Comparison of ENCODE assay signal across 26 cellular contexts in the genomic region with DNA sequence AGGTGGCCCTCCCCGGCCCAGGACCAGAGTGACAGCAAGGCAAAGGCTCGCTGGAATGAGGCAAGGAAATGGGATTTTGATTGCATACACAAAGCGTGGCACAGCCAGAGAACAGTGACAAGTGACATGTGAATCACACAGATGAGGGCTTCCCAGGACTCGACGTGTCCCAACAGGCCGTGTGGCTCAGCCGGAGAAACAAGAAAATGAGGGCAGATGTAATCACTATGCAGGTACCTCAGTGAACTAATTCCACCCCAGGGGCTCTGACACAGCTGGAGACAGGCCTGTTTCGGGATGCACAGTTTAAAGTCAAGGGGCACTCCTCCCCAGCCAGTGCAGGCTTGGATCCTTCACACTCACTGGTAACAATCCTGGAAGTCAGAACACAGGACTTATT.
DNase-seq lines count a peak whose midpoint lies in the region; ATAC-seq and TF ChIP-seq lines count a peak whose summit lies in the region.
"Had no signal": no experiment of that assay in that cellular context is flagged by ENCODE, and none has a peak within 500 bp of the region (broad histone marks: within the 10 kb centered on the region; RNA-seq: fewer than 3 reads in every experiment).

No MANE protein-coding gene starts in this region.

- no peak for TF ChIP-seq EP300 in sigmoid colon (IDR thresholded peaks at IDR 0.05)

- intact Hi-C loops in sigmoid colon (cut with DNase I): no loop called here

- DNase-seq in ELF-1 (ENCODE audit: low read depth, low spot score) (peak; percentile 53), WERI-Rb-1 (peak; percentile 17), islet precursor cell (peak; percentile 80), sigmoid colon (peak; percentile 43)
- no peak for DNase-seq in effector CD4-positive, alpha-beta T cell
- DNase-seq: activated CD4-positive, alpha-beta T cell treated with anti-CD3 and anti-CD28 coated beads for 36 hours; activated CD8-positive, alpha-beta T cell treated with anti-CD3 and anti-CD28 coated beads, Interleukin-2, amount 10 ng/mL, durations not matched to agents 7 days and 5 days; activated naive CD4-positive, alpha-beta T cell treated with anti-CD3 and anti-CD28 coated beads for 36 hours; AML-193; CD8-positive, alpha-beta T cell; cerebellar nuclear complex; dermis blood vessel endothelial cell; H9; IMR-90; left ventricle myocardium inferior; NCI-H2107; NCI-H345; NCI-H748 treated with DMSO at 0.1 percent for 48 hours; Peyer's patch; psoas muscle; SJCRH30; SW 1271; upper lobe of left lung had no signal

- 88% methylated on average over 8 of the region's 8 CpGs for WGBS in sigmoid colon, 2 donors

- H3K36me3 ChIP-seq in WERI-Rb-1: no peaks in the 10 kb centered on the region
- no peaks in the 10 kb centered on the region for H3K36me3 ChIP-seq in sigmoid colon
- H3K36me3 ChIP-seq: left ventricle myocardium inferior, Peyer's patch, SJCRH30, upper lobe of left lung had no signal

- peaks cover 0 to 17% (median 0%) of the 10 kb centered on the region in 4 donors for H3K4me1 ChIP-seq in sigmoid colon
- H3K4me1 ChIP-seq: Peyer's patch, psoas muscle, SJCRH30 had no signal

- TF ChIP-seq CTCF in WERI-Rb-1 (IDR thresholded peaks at IDR 0.05; ENCODE audit: low read depth, low read length) (no peak), sigmoid colon (IDR thresholded peaks at IDR 0.05) (no peak)

- H3K4me3 ChIP-seq in WERI-Rb-1 (ENCODE audit: low read depth, low read length) (no peak overlapping the region), sigmoid colon (no peak overlapping the region)
- H3K4me3 ChIP-seq: left ventricle myocardium inferior, Peyer's patch, psoas muscle, SJCRH30, upper lobe of left lung had no signal

- no peak for TF ChIP-seq POLR2A in sigmoid colon (IDR thresholded peaks at IDR 0.05)

- no peaks in the 10 kb centered on the region for H3K27me3 ChIP-seq in WERI-Rb-1 (ENCODE audit: insufficient read depth, low read depth, severe bottlenecking)
- H3K27me3 ChIP-seq in sigmoid colon: no peaks in the 10 kb centered on the region
- H3K27me3 ChIP-seq: Peyer's patch, SJCRH30, upper lobe of left lung had no signal

- ATAC-seq in HG03175 (IDR thresholded peaks at IDR 0.05; ENCODE audit: unreplicated experiment) (no peak), HG03520 (IDR thresholded peaks at IDR 0.05; ENCODE audit: unreplicated experiment) (no peak)
- ATAC-seq: activated CD4-positive, alpha-beta T cell treated with anti-CD3 and anti-CD28 coated beads for 36 hours; activated CD8-positive, alpha-beta T cell treated with anti-CD3 and anti-CD28 coated beads, Interleukin-2, amount 10 ng/mL, durations not matched to agents 7 days and 5 days; CD8-positive, alpha-beta T cell; psoas muscle; stimulated activated effector memory CD8-positive, alpha-beta T cell treated with anti-CD3 and anti-CD28 coated beads, Interleukin-12 subunit alpha, Interleukin-12 subunit beta, amount 100 ng/mL, for 72 hours had no signal

- H3K27ac ChIP-seq in WERI-Rb-1 (no peak overlapping the region), sigmoid colon (no peak overlapping the region)
- H3K27ac ChIP-seq: Peyer's patch, psoas muscle, SJCRH30, upper lobe of left lung had no signal

- H3K9me3 ChIP-seq in WERI-Rb-1 (ENCODE audit: severe bottlenecking): no peaks in the 10 kb centered on the region
- no peaks in the 10 kb centered on the region for H3K9me3 ChIP-seq in sigmoid colon
- H3K9me3 ChIP-seq: Peyer's patch, SJCRH30 had no signal
